In the genomic region with DNA sequence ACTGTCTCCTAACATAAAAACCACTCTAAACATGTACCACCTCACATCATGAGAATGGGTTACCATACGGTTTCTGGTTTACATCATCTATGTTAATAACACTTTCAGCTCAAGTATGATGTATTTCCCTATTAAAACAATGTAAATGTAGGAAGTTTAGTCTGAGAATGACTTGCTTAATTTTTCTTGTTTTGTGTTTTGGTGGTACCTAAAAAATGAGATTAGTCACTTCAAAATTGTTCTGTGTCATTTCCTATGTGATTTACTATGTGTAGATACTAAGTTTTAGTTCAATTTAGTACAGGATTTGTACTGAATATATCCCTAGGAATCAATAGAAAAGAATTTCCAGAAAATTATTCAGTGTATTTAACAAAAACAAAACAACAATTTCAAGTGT, we compare ENCODE assay signal across 20 cellular contexts.
"Had no signal": no experiment of that assay in that cellular context is flagged by ENCODE, and none has a peak within 500 bp of the region (broad histone marks: within the 10 kb centered on the region; RNA-seq: fewer than 3 reads in every experiment).

No MANE protein-coding gene starts in this region.

- H3K27ac Mint-ChIP-seq: activated CD4-positive, alpha-beta T cell treated with anti-CD3 and anti-CD28 coated beads, Interleukin-2, amount 10 ng/mL, durations not matched to agents 7 days and 5 days; activated CD8-positive, alpha-beta T cell treated with anti-CD3 and anti-CD28 coated beads, Interleukin-2, amount 10 ng/mL, durations not matched to agents 7 days and 5 days; activated naive CD4-positive, alpha-beta T cell treated with anti-CD3 and anti-CD28 coated beads for 36 hours; activated T-cell treated with anti-CD3 and anti-CD28 coated beads, Interleukin-2, amount 50 U/mL, for 24 hours; activated T-helper 2 cell treated with anti-CD3 and anti-CD28 coated beads, Interferon-gamma antibody, Interleukin-2, Interleukin-4, amounts not matched to agents 10 μg/mL and 5 μg/mL and 100 μg/mL, durations not matched to agents 14 hours and 24 hours and 36 hours; progenitor cell of endocrine pancreas had no signal

- DNase-seq: activated CD4-positive, alpha-beta T cell treated with anti-CD3 and anti-CD28 coated beads, Interleukin-2, amount 10 ng/mL, durations not matched to agents 7 days and 5 days; activated CD4-positive, CD25-positive, alpha-beta regulatory T cell; activated CD8-positive, alpha-beta T cell treated with anti-CD3 and anti-CD28 coated beads, Interleukin-2, amount 10 ng/mL, durations not matched to agents 7 days and 5 days; activated naive CD4-positive, alpha-beta T cell treated with anti-CD3 and anti-CD28 coated beads for 36 hours; activated T-cell treated with anti-CD3 and anti-CD28 coated beads, Interleukin-2, amount 50 U/mL, for 24 hours; aorta; dermis blood vessel endothelial cell; effector memory CD4-positive, alpha-beta T cell; head of caudate nucleus; kidney; midbrain; nephron progenitor cell; occipital lobe; stimulated activated CD4-positive, alpha-beta T cell treated with anti-CD3 and anti-CD28 coated beads, Interleukin-2, amount 100 ng/mL, for 24 hours; stimulated activated naive CD4-positive, alpha-beta T cell treated with Interleukin-2 at 50 U/mL for 16 hours; T1000; thyroid gland had no signal

- H3K9me3 Mint-ChIP-seq: activated CD4-positive, alpha-beta T cell treated with anti-CD3 and anti-CD28 coated beads, Interleukin-2, amount 10 ng/mL, durations not matched to agents 7 days and 5 days had no signal

- H3K27ac ChIP-seq: thyroid gland had no signal

- H3K9me3 ChIP-seq: thyroid gland had no signal

- FAIRE-seq: frontal cortex, kidney had no signal

- H3K4me3 Mint-ChIP-seq: activated CD4-positive, alpha-beta T cell treated with anti-CD3 and anti-CD28 coated beads, Interleukin-2, amount 10 ng/mL, durations not matched to agents 7 days and 5 days; activated CD8-positive, alpha-beta T cell treated with anti-CD3 and anti-CD28 coated beads, Interleukin-2, amount 10 ng/mL, durations not matched to agents 7 days and 5 days; activated naive CD4-positive, alpha-beta T cell treated with anti-CD3 and anti-CD28 coated beads for 36 hours; activated T-cell treated with anti-CD3 and anti-CD28 coated beads, Interleukin-2, amount 50 U/mL, for 24 hours; nephron progenitor cell had no signal

- H3K4me3 ChIP-seq: thyroid gland had no signal

- H3K36me3 ChIP-seq: thyroid gland had no signal

- H3K4me1 ChIP-seq: thyroid gland had no signal

- H3K27me3 ChIP-seq: thyroid gland had no signal

- H3K4me1 Mint-ChIP-seq: activated CD4-positive, alpha-beta T cell treated with anti-CD3 and anti-CD28 coated beads, Interleukin-2, amount 10 ng/mL, durations not matched to agents 7 days and 5 days had no signal

- H3K27me3 Mint-ChIP-seq: activated CD4-positive, alpha-beta T cell treated with anti-CD3 and anti-CD28 coated beads, Interleukin-2, amount 10 ng/mL, durations not matched to agents 7 days and 5 days; activated T-cell treated with anti-CD3 and anti-CD28 coated beads, Interleukin-2, amount 50 U/mL, for 24 hours; progenitor cell of endocrine pancreas had no signal
